Comparison of ENCODE assay signal across 24 cellular contexts in genomic region chr18:59032308-59032707, GRCh38.
"Had no signal": no experiment of that assay in that cellular context is flagged by ENCODE, and none has a peak within 500 bp of the region (broad histone marks: within the 10 kb centered on the region; RNA-seq: fewer than 3 reads in every experiment).

No MANE protein-coding gene starts in this region.

- H3K27me3 Mint-ChIP-seq: activated CD4-positive, alpha-beta T cell treated with anti-CD3 and anti-CD28 coated beads, Interleukin-2, amount 10 ng/mL, durations not matched to agents 24 days and 14 days had no signal

- H3K36me3 ChIP-seq: SJCRH30 had no signal

- H3K27me3 ChIP-seq: SJCRH30 had no signal

- DNase-seq: activated CD4-positive, alpha-beta T cell treated with anti-CD3 and anti-CD28 coated beads, Interleukin-2, amount 10 ng/mL, durations not matched to agents 24 days and 14 days; activated CD4-positive, alpha-beta T cell treated with anti-CD3 and anti-CD28 coated beads, Interleukin-2, amount 50 U/mL, for 4 hours; activated CD8-positive, alpha-beta memory T cell treated with anti-CD3 and anti-CD28 coated beads, Interleukin-2, amount 50 U/mL, for 48 hours; activated effector memory CD4-positive, alpha-beta T cell treated with Interleukin-2 at 50 U/mL for 16 hours; activated naive CD4-positive, alpha-beta T cell treated with anti-CD3 and anti-CD28 coated beads, Interleukin-2, amount 10 ng/mL, durations not matched to agents 7 days and 5 days; activated naive CD8-positive, alpha-beta T cell treated with anti-CD3 and anti-CD28 coated beads, Interleukin-2, amount 50 U/mL, for 24 hours; activated T-cell treated with anti-CD3 and anti-CD28 coated beads, Interleukin-2, amount 50 U/mL, for 48 hours; MM.1S; MV-4-11; NCI-H1092; NCI-H1436 treated with DMSO at 0.1 percent for 48 hours; NCI-H2029; NCI-H345; NCI-H524 treated with DMSO at 0.1 percent for 48 hours; SHP77; SJCRH30 had no signal

- H3K4me1 Mint-ChIP-seq: activated CD4-positive, alpha-beta T cell treated with anti-CD3 and anti-CD28 coated beads, Interleukin-2, amount 10 ng/mL, durations not matched to agents 24 days and 14 days; activated naive CD4-positive, alpha-beta T cell treated with anti-CD3 and anti-CD28 coated beads, Interleukin-2, amount 10 ng/mL, durations not matched to agents 7 days and 5 days; activated naive CD8-positive, alpha-beta T cell treated with anti-CD3 and anti-CD28 coated beads, Interleukin-2, amount 50 U/mL, for 24 hours had no signal

- FAIRE-seq: TTC549 had no signal

- H3K4me3 ChIP-seq: SJCRH30, SK-N-MC had no signal

- H3K9ac ChIP-seq: KMS-11 had no signal

- H3K9me3 ChIP-seq: SJCRH30 had no signal

- H3K27ac Mint-ChIP-seq: activated CD4-positive, alpha-beta T cell treated with anti-CD3 and anti-CD28 coated beads, Interleukin-2, amount 10 ng/mL, durations not matched to agents 24 days and 14 days; activated naive CD4-positive, alpha-beta T cell treated with anti-CD3 and anti-CD28 coated beads, Interleukin-2, amount 10 ng/mL, durations not matched to agents 7 days and 5 days; activated naive CD8-positive, alpha-beta T cell; activated naive CD8-positive, alpha-beta T cell treated with anti-CD3 and anti-CD28 coated beads, Interleukin-2, amount 50 U/mL, for 24 hours; T-helper 1 cell treated with Interleukin-12 subunit alpha and Interleukin-12 subunit beta and Interleukin-4 antibody, amounts not matched to agents 30 μg/mL and 1 μg/mL, for 36 hours; T-helper 2 cell treated with Interferon-gamma antibody and Interleukin-4, amounts not matched to agents 5 μg/mL and 100 μg/mL, for 36 hours had no signal

- H3K4me3 Mint-ChIP-seq: activated CD4-positive, alpha-beta T cell treated with anti-CD3 and anti-CD28 coated beads, Interleukin-2, amount 10 ng/mL, durations not matched to agents 24 days and 14 days; activated naive CD4-positive, alpha-beta T cell treated with anti-CD3 and anti-CD28 coated beads, Interleukin-2, amount 10 ng/mL, durations not matched to agents 7 days and 5 days; activated naive CD8-positive, alpha-beta T cell; activated naive CD8-positive, alpha-beta T cell treated with anti-CD3 and anti-CD28 coated beads, Interleukin-2, amount 50 U/mL, for 24 hours; brain; T-helper 1 cell treated with Interleukin-12 subunit alpha and Interleukin-12 subunit beta and Interleukin-4 antibody, amounts not matched to agents 30 μg/mL and 1 μg/mL, for 36 hours; T-helper 2 cell treated with Interferon-gamma antibody and Interleukin-4, amounts not matched to agents 5 μg/mL and 100 μg/mL, for 36 hours had no signal

- H3K9me3 Mint-ChIP-seq: activated CD4-positive, alpha-beta T cell treated with anti-CD3 and anti-CD28 coated beads, Interleukin-2, amount 10 ng/mL, durations not matched to agents 24 days and 14 days; activated naive CD4-positive, alpha-beta T cell treated with anti-CD3 and anti-CD28 coated beads, Interleukin-2, amount 10 ng/mL, durations not matched to agents 7 days and 5 days; activated naive CD8-positive, alpha-beta T cell treated with anti-CD3 and anti-CD28 coated beads, Interleukin-2, amount 50 U/mL, for 24 hours; brain; T-helper 1 cell treated with Interleukin-12 subunit alpha and Interleukin-12 subunit beta and Interleukin-4 antibody, amounts not matched to agents 30 μg/mL and 1 μg/mL, for 36 hours; T-helper 2 cell treated with Interferon-gamma antibody and Interleukin-4, amounts not matched to agents 5 μg/mL and 100 μg/mL, for 36 hours had no signal

- H3K4me1 ChIP-seq: SJCRH30 had no signal

- H3K36me3 Mint-ChIP-seq: activated naive CD4-positive, alpha-beta T cell treated with anti-CD3 and anti-CD28 coated beads, Interleukin-2, amount 10 ng/mL, durations not matched to agents 7 days and 5 days; activated naive CD8-positive, alpha-beta T cell; brain had no signal

- H3K27ac ChIP-seq: KMS-11, SJCRH30 had no signal

- ATAC-seq: activated naive CD8-positive, alpha-beta T cell treated with anti-CD3 and anti-CD28 coated beads, Interleukin-2, amount 50 U/mL, for 24 hours; Panc1 had no signal
